1 cellular context compared by ENCODE assay signal in the genomic region with DNA sequence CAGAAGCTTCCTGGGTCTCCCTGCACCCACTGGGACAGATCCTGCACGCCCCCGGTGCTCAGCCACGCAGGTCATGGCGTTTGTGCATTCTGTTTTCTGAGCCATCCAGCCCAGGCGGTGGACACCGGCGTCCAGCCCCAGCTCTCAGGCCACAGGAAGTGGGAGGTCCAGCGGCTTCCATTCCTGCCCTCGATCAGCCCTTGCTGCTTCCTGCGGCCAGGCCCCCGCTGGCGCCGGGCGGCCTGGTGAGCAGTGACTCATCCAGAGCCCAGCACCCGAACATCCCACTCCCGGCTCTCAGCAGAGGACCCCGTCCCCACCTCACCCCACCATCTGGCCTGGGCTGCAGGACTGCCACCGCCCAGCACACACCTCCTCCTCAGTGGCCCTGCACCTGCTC.
TF ChIP-seq lines count a peak whose summit lies in the region.

No MANE protein-coding gene starts in this region.

TF ChIP-seq in K562, 482 proteins besides CTCF, POLR2A, EP300 and RAD21 (continued from another document):
- TF ChIP-seq, protein P1, sequence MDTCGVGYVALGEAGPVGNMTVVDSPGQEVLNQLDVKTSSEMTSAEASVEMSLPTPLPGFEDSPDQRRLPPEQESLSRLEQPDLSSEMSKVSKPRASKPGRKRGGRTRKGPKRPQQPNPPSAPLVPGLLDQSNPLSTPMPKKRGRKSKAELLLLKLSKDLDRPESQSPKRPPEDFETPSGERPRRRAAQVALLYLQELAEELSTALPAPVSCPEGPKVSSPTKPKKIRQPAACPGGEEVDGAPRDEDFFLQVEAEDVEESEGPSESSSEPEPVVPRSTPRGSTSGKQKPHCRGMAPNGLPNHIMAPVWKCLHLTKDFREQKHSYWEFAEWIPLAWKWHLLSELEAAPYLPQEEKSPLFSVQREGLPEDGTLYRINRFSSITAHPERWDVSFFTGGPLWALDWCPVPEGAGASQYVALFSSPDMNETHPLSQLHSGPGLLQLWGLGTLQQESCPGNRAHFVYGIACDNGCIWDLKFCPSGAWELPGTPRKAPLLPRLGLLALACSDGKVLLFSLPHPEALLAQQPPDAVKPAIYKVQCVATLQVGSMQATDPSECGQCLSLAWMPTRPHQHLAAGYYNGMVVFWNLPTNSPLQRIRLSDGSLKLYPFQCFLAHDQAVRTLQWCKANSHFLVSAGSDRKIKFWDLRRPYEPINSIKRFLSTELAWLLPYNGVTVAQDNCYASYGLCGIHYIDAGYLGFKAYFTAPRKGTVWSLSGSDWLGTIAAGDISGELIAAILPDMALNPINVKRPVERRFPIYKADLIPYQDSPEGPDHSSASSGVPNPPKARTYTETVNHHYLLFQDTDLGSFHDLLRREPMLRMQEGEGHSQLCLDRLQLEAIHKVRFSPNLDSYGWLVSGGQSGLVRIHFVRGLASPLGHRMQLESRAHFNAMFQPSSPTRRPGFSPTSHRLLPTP (IDR thresholded peaks at IDR 0.05; ENCODE audit: borderline replicate concordance, extremely low read depth, insufficient read length): no peak
- TF ChIP-seq NELFE (IDR thresholded peaks at IDR 0.05; ENCODE audit: insufficient read depth, insufficient read length) (no peak), ETV1 (tag; conservative IDR thresholded peaks at IDR 0.05; ENCODE audit: low read depth) (0 out of 2 replicates have a peak, but pooled peaks have one; percentile 40), ZNF830 (CRISPR knock-in tag; IDR thresholded peaks at IDR 0.05) (no peak), ZNF77 (CRISPR knock-in tag; IDR thresholded peaks at IDR 0.05) (no peak), SAFB (IDR thresholded peaks at IDR 0.05; ENCODE audit: borderline replicate concordance, low read depth, low read length) (no peak), SREBF1 (IDR thresholded peaks at IDR 0.05; ENCODE audit: borderline replicate concordance, low read depth, low read length) (no peak), BDP1 (IDR thresholded peaks at IDR 0.05; ENCODE audit: insufficient read depth, insufficient read length) (no peak), ARID1B (IDR thresholded peaks at IDR 0.05) (0 out of 2 replicates have a peak, but pooled peaks have one; percentile 25), KLF16 (IDR thresholded peaks at IDR 0.05) (no peak), MECOM (CRISPR knock-in tag; IDR thresholded peaks at IDR 0.05) (no peak), ZNF217 (CRISPR knock-in tag; IDR thresholded peaks at IDR 0.05) (no peak), ZNF253 (CRISPR knock-in tag; conservative IDR thresholded peaks at IDR 0.05) (no peak), CHCHD3 (CRISPR knock-in tag; IDR thresholded peaks at IDR 0.05) (no peak), WHSC1 (IDR thresholded peaks at IDR 0.05; ENCODE audit: low read length) (no peak), ELF4 (CRISPR knock-in tag; IDR thresholded peaks at IDR 0.05) (no peak), TBL1XR1 (IDR thresholded peaks at IDR 0.05; ENCODE audit: low read length in 2 of 2) (no peak), MTA2 (IDR thresholded peaks at IDR 0.05; ENCODE audit: low read depth) (no peak), SMAD4 (CRISPR knock-in tag; conservative IDR thresholded peaks at IDR 0.05) (no peak), FOSL1 (tag; conservative IDR thresholded peaks at IDR 0.05) (peak; percentile 36; the same call in 1 of the 2 replicates), MAFK (IDR thresholded peaks at IDR 0.05; ENCODE audit: low read length) (no peak), ZNF778 (CRISPR knock-in tag; IDR thresholded peaks at IDR 0.05) (no peak), STAG1 (CRISPR knock-in tag; IDR thresholded peaks at IDR 0.05; ENCODE audit: borderline replicate concordance) (no peak), NUFIP1 (IDR thresholded peaks at IDR 0.05; ENCODE audit: partially characterized antibody) (no peak), TRIM24 (IDR thresholded peaks at IDR 0.05) (peak in 1 of 2 experiments; percentile 57; a peak in 2 of 4 replicates), EGR1 (conservative IDR thresholded peaks at IDR 0.05) (no peak; the same call in 1 of the 2 replicates)
- TF ChIP-seq, protein P2, sequence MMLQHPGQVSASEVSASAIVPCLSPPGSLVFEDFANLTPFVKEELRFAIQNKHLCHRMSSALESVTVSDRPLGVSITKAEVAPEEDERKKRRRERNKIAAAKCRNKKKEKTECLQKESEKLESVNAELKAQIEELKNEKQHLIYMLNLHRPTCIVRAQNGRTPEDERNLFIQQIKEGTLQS (IDR thresholded peaks at IDR 0.05): peak; percentile 66
- TF ChIP-seq, protein P2 (CRISPR knock-in tag; conservative IDR thresholded peaks at IDR 0.05): no peak
- TF ChIP-seq, protein P3, sequence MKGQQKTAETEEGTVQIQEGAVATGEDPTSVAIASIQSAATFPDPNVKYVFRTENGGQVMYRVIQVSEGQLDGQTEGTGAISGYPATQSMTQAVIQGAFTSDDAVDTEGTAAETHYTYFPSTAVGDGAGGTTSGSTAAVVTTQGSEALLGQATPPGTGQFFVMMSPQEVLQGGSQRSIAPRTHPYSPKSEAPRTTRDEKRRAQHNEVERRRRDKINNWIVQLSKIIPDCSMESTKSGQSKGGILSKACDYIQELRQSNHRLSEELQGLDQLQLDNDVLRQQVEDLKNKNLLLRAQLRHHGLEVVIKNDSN (CRISPR knock-in tag; IDR thresholded peaks at IDR 0.05): no peak
- TF ChIP-seq, protein P4, sequence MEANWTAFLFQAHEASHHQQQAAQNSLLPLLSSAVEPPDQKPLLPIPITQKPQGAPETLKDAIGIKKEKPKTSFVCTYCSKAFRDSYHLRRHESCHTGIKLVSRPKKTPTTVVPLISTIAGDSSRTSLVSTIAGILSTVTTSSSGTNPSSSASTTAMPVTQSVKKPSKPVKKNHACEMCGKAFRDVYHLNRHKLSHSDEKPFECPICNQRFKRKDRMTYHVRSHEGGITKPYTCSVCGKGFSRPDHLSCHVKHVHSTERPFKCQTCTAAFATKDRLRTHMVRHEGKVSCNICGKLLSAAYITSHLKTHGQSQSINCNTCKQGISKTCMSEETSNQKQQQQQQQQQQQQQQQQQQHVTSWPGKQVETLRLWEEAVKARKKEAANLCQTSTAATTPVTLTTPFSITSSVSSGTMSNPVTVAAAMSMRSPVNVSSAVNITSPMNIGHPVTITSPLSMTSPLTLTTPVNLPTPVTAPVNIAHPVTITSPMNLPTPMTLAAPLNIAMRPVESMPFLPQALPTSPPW (CRISPR knock-in tag; IDR thresholded peaks at IDR 0.05): no peak
- TF ChIP-seq, protein P5, sequence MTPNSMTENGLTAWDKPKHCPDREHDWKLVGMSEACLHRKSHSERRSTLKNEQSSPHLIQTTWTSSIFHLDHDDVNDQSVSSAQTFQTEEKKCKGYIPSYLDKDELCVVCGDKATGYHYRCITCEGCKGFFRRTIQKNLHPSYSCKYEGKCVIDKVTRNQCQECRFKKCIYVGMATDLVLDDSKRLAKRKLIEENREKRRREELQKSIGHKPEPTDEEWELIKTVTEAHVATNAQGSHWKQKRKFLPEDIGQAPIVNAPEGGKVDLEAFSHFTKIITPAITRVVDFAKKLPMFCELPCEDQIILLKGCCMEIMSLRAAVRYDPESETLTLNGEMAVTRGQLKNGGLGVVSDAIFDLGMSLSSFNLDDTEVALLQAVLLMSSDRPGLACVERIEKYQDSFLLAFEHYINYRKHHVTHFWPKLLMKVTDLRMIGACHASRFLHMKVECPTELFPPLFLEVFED (CRISPR knock-in tag; conservative IDR thresholded peaks at IDR 0.05): no peak
- TF ChIP-seq, protein P6, sequence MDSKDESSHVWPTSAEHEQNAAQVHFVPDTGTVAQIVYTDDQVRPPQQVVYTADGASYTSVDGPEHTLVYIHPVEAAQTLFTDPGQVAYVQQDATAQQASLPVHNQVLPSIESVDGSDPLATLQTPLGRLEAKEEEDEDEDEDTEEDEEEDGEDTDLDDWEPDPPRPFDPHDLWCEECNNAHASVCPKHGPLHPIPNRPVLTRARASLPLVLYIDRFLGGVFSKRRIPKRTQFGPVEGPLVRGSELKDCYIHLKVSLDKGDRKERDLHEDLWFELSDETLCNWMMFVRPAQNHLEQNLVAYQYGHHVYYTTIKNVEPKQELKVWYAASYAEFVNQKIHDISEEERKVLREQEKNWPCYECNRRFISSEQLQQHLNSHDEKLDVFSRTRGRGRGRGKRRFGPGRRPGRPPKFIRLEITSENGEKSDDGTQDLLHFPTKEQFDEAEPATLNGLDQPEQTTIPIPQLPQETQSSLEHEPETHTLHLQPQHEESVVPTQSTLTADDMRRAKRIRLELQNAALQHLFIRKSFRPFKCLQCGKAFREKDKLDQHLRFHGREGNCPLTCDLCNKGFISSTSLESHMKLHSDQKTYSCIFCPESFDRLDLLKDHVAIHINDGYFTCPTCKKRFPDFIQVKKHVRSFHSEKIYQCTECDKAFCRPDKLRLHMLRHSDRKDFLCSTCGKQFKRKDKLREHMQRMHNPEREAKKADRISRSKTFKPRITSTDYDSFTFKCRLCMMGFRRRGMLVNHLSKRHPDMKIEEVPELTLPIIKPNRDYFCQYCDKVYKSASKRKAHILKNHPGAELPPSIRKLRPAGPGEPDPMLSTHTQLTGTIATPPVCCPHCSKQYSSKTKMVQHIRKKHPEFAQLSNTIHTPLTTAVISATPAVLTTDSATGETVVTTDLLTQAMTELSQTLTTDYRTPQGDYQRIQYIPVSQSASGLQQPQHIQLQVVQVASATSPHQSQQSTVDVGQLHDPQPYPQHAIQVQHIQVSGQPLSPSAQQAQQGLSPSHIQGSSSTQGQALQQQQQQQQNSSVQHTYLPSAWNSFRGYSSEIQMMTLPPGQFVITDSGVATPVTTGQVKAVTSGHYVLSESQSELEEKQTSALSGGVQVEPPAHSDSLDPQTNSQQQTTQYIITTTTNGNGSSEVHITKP (IDR thresholded peaks at IDR 0.05; ENCODE audit: partially characterized antibody): no peak
- TF ChIP-seq, protein P7, sequence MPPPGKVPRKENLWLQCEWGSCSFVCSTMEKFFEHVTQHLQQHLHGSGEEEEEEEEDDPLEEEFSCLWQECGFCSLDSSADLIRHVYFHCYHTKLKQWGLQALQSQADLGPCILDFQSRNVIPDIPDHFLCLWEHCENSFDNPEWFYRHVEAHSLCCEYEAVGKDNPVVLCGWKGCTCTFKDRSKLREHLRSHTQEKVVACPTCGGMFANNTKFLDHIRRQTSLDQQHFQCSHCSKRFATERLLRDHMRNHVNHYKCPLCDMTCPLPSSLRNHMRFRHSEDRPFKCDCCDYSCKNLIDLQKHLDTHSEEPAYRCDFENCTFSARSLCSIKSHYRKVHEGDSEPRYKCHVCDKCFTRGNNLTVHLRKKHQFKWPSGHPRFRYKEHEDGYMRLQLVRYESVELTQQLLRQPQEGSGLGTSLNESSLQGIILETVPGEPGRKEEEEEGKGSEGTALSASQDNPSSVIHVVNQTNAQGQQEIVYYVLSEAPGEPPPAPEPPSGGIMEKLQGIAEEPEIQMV (tag; conservative IDR thresholded peaks at IDR 0.05; ENCODE audit: low read depth): no peak
- TF ChIP-seq, protein P8, sequence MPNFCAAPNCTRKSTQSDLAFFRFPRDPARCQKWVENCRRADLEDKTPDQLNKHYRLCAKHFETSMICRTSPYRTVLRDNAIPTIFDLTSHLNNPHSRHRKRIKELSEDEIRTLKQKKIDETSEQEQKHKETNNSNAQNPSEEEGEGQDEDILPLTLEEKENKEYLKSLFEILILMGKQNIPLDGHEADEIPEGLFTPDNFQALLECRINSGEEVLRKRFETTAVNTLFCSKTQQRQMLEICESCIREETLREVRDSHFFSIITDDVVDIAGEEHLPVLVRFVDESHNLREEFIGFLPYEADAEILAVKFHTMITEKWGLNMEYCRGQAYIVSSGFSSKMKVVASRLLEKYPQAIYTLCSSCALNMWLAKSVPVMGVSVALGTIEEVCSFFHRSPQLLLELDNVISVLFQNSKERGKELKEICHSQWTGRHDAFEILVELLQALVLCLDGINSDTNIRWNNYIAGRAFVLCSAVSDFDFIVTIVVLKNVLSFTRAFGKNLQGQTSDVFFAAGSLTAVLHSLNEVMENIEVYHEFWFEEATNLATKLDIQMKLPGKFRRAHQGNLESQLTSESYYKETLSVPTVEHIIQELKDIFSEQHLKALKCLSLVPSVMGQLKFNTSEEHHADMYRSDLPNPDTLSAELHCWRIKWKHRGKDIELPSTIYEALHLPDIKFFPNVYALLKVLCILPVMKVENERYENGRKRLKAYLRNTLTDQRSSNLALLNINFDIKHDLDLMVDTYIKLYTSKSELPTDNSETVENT (CRISPR knock-in tag; IDR thresholded peaks at IDR 0.05): no peak
- TF ChIP-seq, protein P9, sequence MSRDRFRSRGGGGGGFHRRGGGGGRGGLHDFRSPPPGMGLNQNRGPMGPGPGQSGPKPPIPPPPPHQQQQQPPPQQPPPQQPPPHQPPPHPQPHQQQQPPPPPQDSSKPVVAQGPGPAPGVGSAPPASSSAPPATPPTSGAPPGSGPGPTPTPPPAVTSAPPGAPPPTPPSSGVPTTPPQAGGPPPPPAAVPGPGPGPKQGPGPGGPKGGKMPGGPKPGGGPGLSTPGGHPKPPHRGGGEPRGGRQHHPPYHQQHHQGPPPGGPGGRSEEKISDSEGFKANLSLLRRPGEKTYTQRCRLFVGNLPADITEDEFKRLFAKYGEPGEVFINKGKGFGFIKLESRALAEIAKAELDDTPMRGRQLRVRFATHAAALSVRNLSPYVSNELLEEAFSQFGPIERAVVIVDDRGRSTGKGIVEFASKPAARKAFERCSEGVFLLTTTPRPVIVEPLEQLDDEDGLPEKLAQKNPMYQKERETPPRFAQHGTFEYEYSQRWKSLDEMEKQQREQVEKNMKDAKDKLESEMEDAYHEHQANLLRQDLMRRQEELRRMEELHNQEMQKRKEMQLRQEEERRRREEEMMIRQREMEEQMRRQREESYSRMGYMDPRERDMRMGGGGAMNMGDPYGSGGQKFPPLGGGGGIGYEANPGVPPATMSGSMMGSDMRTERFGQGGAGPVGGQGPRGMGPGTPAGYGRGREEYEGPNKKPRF (IDR thresholded peaks at IDR 0.05; ENCODE audit: low read depth, low read length): no peak
- TF ChIP-seq, protein P10, sequence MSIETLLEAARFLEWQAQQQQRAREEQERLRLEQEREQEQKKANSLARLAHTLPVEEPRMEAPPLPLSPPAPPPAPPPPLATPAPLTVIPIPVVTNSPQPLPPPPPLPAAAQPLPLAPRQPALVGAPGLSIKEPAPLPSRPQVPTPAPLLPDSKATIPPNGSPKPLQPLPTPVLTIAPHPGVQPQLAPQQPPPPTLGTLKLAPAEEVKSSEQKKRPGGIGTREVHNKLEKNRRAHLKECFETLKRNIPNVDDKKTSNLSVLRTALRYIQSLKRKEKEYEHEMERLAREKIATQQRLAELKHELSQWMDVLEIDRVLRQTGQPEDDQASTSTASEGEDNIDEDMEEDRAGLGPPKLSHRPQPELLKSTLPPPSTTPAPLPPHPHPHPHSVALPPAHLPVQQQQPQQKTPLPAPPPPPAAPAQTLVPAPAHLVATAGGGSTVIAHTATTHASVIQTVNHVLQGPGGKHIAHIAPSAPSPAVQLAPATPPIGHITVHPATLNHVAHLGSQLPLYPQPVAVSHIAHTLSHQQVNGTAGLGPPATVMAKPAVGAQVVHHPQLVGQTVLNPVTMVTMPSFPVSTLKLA (conservative IDR thresholded peaks at IDR 0.05): no peak
